In the genomic region with DNA sequence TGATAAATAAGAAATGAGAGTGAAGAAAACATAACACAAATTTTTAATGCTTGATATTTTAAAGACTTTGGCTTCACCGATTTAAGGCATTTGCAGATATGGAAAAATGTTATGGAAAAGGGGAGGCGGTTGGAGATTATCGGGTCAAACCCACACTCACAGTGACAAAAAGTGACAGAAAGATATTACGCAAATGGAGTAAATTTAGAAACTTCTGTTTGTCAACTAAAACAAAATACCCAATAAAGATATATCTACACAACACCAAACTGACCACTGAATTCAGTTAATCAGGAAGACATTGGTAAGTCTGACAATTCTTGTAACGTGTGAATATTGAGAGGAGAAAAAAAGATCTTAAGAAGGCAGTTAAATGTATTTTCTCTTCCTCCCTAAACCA, we compare ENCODE assay signal across 10 cellular contexts. TPM values are rescaled to one million over a fixed set of nuclear protein-coding genes. Genes with fewer than 3 reads are reported as not detected.
DNase-seq lines count a peak whose midpoint lies in the region; ATAC-seq and TF ChIP-seq lines count a peak whose summit lies in the region.
"Had no signal": no experiment of that assay in that cellular context is flagged by ENCODE, and none has a peak within 500 bp of the region (broad histone marks: within the 10 kb centered on the region; RNA-seq: fewer than 3 reads in every experiment).

No MANE protein-coding gene starts in this region.

- peaks cover 21% of the 10 kb centered on the region for H3K4me1 ChIP-seq in RWPE2 (ENCODE audit: insufficient read depth, poor library complexity, severe bottlenecking)
- H3K4me1 ChIP-seq in rectal smooth muscle tissue (ENCODE audit: control insufficient read depth, insufficient read depth, low read length), result peaks cover 6% of the 10 kb centered on the region

- no peaks in the 10 kb centered on the region for H3K27me3 ChIP-seq in RWPE2 (ENCODE audit: insufficient read depth, poor library complexity, severe bottlenecking)
- no peaks in the 10 kb centered on the region for H3K27me3 ChIP-seq in rectal smooth muscle tissue (ENCODE audit: control insufficient read depth, insufficient read depth, low read length)
- H3K27me3 ChIP-seq: testis had no signal

- TF ChIP-seq POLR2A in lower leg skin (IDR thresholded peaks at IDR 0.05), result no peak

- peak overlapping the region; percentile 78; the same call in 1 of the 2 replicates for H3K4me3 ChIP-seq in GM12864 (ENCODE audit: low read depth, low read length)
- peak overlapping the region; percentile 64 for H3K4me3 ChIP-seq in RWPE2 (ENCODE audit: severe bottlenecking)
- peak overlapping the region; percentile 84 for H3K4me3 ChIP-seq in epithelial cell of esophagus (ENCODE audit: low read length)
- H3K4me3 ChIP-seq in rectal smooth muscle tissue (ENCODE audit: low read length), result peak overlapping the region; percentile 99
- H3K4me3 ChIP-seq in lower leg skin (ENCODE audit: low read depth, poor library complexity, severe bottlenecking), result no peak overlapping the region

- WGBS in lower leg skin, 2 donors, result 43 to 46% methylated on average over 5 of the region's 5 CpGs

- no peaks in the 10 kb centered on the region for H3K36me3 ChIP-seq in RWPE2 (ENCODE audit: low read depth)
- no peaks in the 10 kb centered on the region for H3K36me3 ChIP-seq in rectal smooth muscle tissue (ENCODE audit: control insufficient read depth, insufficient read depth, low read length)

- no peak for ATAC-seq in RWPE2 (ENCODE audit: low read depth)
- no peak for ATAC-seq in GM18520 (IDR thresholded peaks at IDR 0.05; ENCODE audit: unreplicated experiment)
- no peak for ATAC-seq in GM21367 (IDR thresholded peaks at IDR 0.05; ENCODE audit: unreplicated experiment)

- no peak for DNase-seq in GM12864 (ENCODE audit: low read depth)
- DNase-seq in RWPE2 (ENCODE audit: low spot score), result no peak
- no peak for DNase-seq in epithelial cell of esophagus (ENCODE audit: low read depth)
- no peak for DNase-seq in NCI-H1436 (lab: John Stamatoyannopoulos, UW)
- DNase-seq in lower leg skin (ENCODE audit: low spot score in 2 of 2), result no peak
- DNase-seq: kidney glomerular epithelial cell, testis had no signal

- H3K27ac ChIP-seq in RWPE2 (ENCODE audit: poor library complexity, severe bottlenecking), result no peak overlapping the region
- H3K27ac ChIP-seq in rectal smooth muscle tissue (ENCODE audit: low read depth, low read length), result peak overlapping the region; percentile 99

- intact Hi-C loops in lower leg skin (cut with DNase I; ENCODE audit: low total_unique reads), result no loop called here

- no peaks in the 10 kb centered on the region for H3K9me3 ChIP-seq in RWPE2 (ENCODE audit: severe bottlenecking)
- H3K9me3 ChIP-seq: testis had no signal

- TF ChIP-seq CTCF in GM12864 (IDR thresholded peaks at IDR 0.05; ENCODE audit: low read depth, low read length, missing control alignments) (no peak), RWPE2 (IDR thresholded peaks at IDR 0.05; ENCODE audit: poor library complexity, severe bottlenecking) (no peak), epithelial cell of esophagus (IDR thresholded peaks at IDR 0.05; ENCODE audit: insufficient read depth, low read depth, low read length, missing control alignments) (no peak), lower leg skin (IDR thresholded peaks at IDR 0.05) (no peak)

- no peak overlapping the region for H3K9ac ChIP-seq in rectal smooth muscle tissue (ENCODE audit: low read length)

RNA-seq across cellular contexts. Expression of a gene that starts 2.5 kb away (rescaled TPM):
- total RNA-seq in lower leg skin, result 10 to 100 TPM; 47.6 to 64.1 (median 56.6) TPM
